20 cellular contexts compared by ENCODE assay signal in the genomic region with DNA sequence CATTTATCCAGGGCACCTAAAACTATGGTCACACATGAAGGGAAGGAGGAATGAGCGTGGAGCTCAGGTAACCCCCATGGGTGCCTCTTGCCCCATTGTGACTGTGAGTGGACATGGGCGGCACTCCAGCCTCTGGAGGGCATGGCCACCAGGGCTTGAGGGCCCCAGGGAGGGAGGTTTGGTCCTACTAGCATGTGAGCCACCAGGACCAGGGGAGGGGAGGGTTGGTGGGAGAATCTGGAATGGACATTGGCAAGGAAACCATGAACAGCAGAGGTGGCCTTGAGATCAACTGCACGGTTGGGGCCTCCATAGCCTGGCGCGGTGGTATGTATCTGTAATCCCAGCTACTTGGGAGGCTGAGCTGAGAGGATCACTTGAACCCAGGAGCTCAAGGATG.
"Had no signal": no experiment of that assay in that cellular context is flagged by ENCODE, and none has a peak within 500 bp of the region (broad histone marks: within the 10 kb centered on the region; RNA-seq: fewer than 3 reads in every experiment).

No MANE protein-coding gene starts in this region.

- ATAC-seq: gastrocnemius medialis, left cardiac atrium, left lung, left ventricle myocardium superior, lower lobe of right lung had no signal

- H3K4me3 ChIP-seq: coronary artery, dorsolateral prefrontal cortex, esophagus squamous epithelium, gastrocnemius medialis, heart left ventricle, hepatocyte, left lung, lower lobe of right lung had no signal

- H3K36me3 ChIP-seq: esophagus squamous epithelium, gastrocnemius medialis, heart left ventricle, left lung, lower lobe of right lung had no signal

- H3K27ac ChIP-seq: coronary artery, dorsolateral prefrontal cortex, esophagus squamous epithelium, gastrocnemius medialis, heart left ventricle, hepatocyte, left lung, lower lobe of right lung had no signal

- H3K4me1 ChIP-seq: gastrocnemius medialis, heart left ventricle, left lung, lower lobe of right lung had no signal

- H3K36me3 Mint-ChIP-seq: immature natural killer cell, memory B cell had no signal

- H3K4me1 Mint-ChIP-seq: immature natural killer cell, memory B cell had no signal

- H3K9me3 ChIP-seq: esophagus squamous epithelium, gastrocnemius medialis, heart left ventricle, left lung, lower lobe of right lung had no signal

- H3K27ac Mint-ChIP-seq: immature natural killer cell, memory B cell had no signal

- DNase-seq: dermis blood vessel endothelial cell; dorsolateral prefrontal cortex; effector CD4-positive, alpha-beta T cell; effector memory CD4-positive, alpha-beta T cell; esophagus squamous epithelium; foreskin fibroblast; foreskin melanocyte; gastrocnemius medialis; heart left ventricle; hypothalamus; immature natural killer cell; left cardiac atrium; left lung; left ventricle myocardium superior; lower lobe of right lung; mesendoderm; midbrain had no signal

- H3K4me3 Mint-ChIP-seq: immature natural killer cell, memory B cell had no signal

- H3K27me3 ChIP-seq: gastrocnemius medialis had no signal

- H3K9me3 Mint-ChIP-seq: memory B cell had no signal
